Comparison of ENCODE assay signal across 12 cellular contexts in genomic region chr18:51149605-51150429, GRCh38. TPM values are rescaled to one million over a fixed set of nuclear protein-coding genes. Genes with fewer than 3 reads are reported as not detected.
DNase-seq lines count a peak whose midpoint lies in the region; ATAC-seq, FAIRE-seq and TF ChIP-seq lines count a peak whose summit lies in the region.
"Had no signal": no experiment of that assay in that cellular context is flagged by ENCODE, and none has a peak within 500 bp of the region (broad histone marks: within the 10 kb centered on the region; RNA-seq: fewer than 3 reads in every experiment).

No MANE protein-coding gene starts in this region.

- ATAC-seq in K562, result peak; percentile 51; the same call in 2 of the 3 replicates
- no peak for ATAC-seq in GM18861 (IDR thresholded peaks at IDR 0.05; ENCODE audit: unreplicated experiment)
- no peak for ATAC-seq in GM19023 (IDR thresholded peaks at IDR 0.05; ENCODE audit: unreplicated experiment)

- TF ChIP-seq EP300 in K562 (IDR thresholded peaks at IDR 0.05; ENCODE audit: low read length), result no peak

- TF ChIP-seq CTCF in K562 (IDR thresholded peaks at IDR 0.05 in 2 of 3, conservative IDR thresholded peaks at IDR 0.05 in 1 of 3; ENCODE audit: insufficient read depth in 2 of 3, low read depth in 1 of 3, low read length in 3 of 3), result no peak

- peak; percentile 44 for DNase-seq in EL
- peak; percentile 54 for DNase-seq in LHCN-M2 (ENCODE audit: low read depth)
- no peak for DNase-seq in K562 (ENCODE audit: extremely low read depth in 1 of 4, low spot score in 3 of 4)
- DNase-seq in non-pigmented ciliary epithelial cell (ENCODE audit: low read depth), result peak; percentile 50
- DNase-seq in cortex of kidney (lab: John Stamatoyannopoulos, UW), result no peak
- no peak for DNase-seq in DMS 273 (lab: John Stamatoyannopoulos, UW; ENCODE audit: unreplicated experiment)
- DNase-seq: NCI-H524 had no signal

- no peak for TF ChIP-seq RAD21 in K562 (CRISPR knock-in tag; conservative IDR thresholded peaks at IDR 0.05 in 1 of 2, IDR thresholded peaks at IDR 0.05 in 1 of 2)

- WGBS in K562 (ENCODE audit: insufficient coverage, low coverage, missing lambda C conversion rate), result 19% methylated on average over 9 of the region's 9 CpGs

- no peak overlapping the region for H3K4me2 ChIP-seq in K562 (ENCODE audit: insufficient read depth, low read length)

- FAIRE-seq in K562 (lab: Jason Lieb, UNC), result no peak
- FAIRE-seq: GM12891, H1 had no signal

- no peaks in the 10 kb centered on the region for H3K9me1 ChIP-seq in K562 (ENCODE audit: control insufficient read depth, insufficient read depth, low read length)

- H3K9me3 ChIP-seq in K562 (replicated peaks; ENCODE audit: control insufficient read depth, insufficient read depth, low read depth, low read length), result no peaks in the 10 kb centered on the region
- H3K9me3 ChIP-seq: right atrium auricular region had no signal

- H3K27me3 ChIP-seq in K562 (ENCODE audit: control insufficient read depth in 2 of 2, insufficient read depth in 2 of 2, low read length in 2 of 2), result peaks cover 0 to 33% of the 10 kb centered on the region in 2 experiments; a peak in 4 of 5 replicates
- H3K27me3 ChIP-seq: right atrium auricular region had no signal

- H3K79me2 ChIP-seq in K562 (ENCODE audit: control insufficient read depth, insufficient read depth, low read length), result no peaks in the 10 kb centered on the region

- no peak overlapping the region for H2AFZ ChIP-seq in K562 (ENCODE audit: low read depth, low read length)

- no peak overlapping the region for H3K9ac ChIP-seq in K562 (ENCODE audit: insufficient read depth in 1 of 2, low read depth in 2 of 2, low read length in 2 of 2)

- intact Hi-C loops in K562 (cut with micrococcal nuclease), result no loop called here

- H3K4me3 ChIP-seq in K562, result no peak overlapping the region
- H3K4me3 ChIP-seq: right atrium auricular region had no signal

- no TSS peak for BruUV-seq in K562 (replicated peaks; lab: Mats Ljungman, UMichigan)

- H3K4me1 ChIP-seq in K562 (replicated peaks in 1 of 2; ENCODE audit: control insufficient read depth in 2 of 2, insufficient read depth in 2 of 2, low read length in 2 of 2), result peaks cover 0 to 3% of the 10 kb centered on the region in 2 experiments; a peak in 2 of 5 replicates
- H3K4me1 ChIP-seq: right atrium auricular region had no signal

- in situ Hi-C loops in K562 (cut with MboI), result no loop called here

- POLR2A ChIA-PET in K562 (lab: Yijun Ruan, JAX), result interaction anchor here (0.6 to 1.5 kb wide), 4 partner anchors 9 to 61 kb away, joined by 3 to 4 read pairs (median 3); no protein-coding TSS in a partner anchor

- no peak for TF ChIP-seq POLR2A in K562 (conservative IDR thresholded peaks at IDR 0.05)

- H3K36me3 ChIP-seq in K562 (ENCODE audit: control insufficient read depth, insufficient read depth, low read length), result no peaks in the 10 kb centered on the region
- H3K36me3 ChIP-seq: right atrium auricular region had no signal

- CTCF ChIA-PET in K562 (lab: Yijun Ruan, JAX; ENCODE audit: low intra/inter-chr PET ratio), result no interaction called here

- H3K27ac ChIP-seq in K562 (ENCODE audit: extremely low read depth, low read depth, low read length), result no peak overlapping the region
- H3K27ac ChIP-seq: right atrium auricular region had no signal

- H4K20me1 ChIP-seq in K562 (replicated peaks; ENCODE audit: control insufficient read depth, insufficient read depth, low read length), result no peaks in the 10 kb centered on the region

TF ChIP-seq in K562, 482 proteins besides CTCF, POLR2A, EP300 and RAD21:
- TF ChIP-seq NR1H2 (CRISPR knock-in tag; IDR thresholded peaks at IDR 0.05), result no peak
- TF ChIP-seq FOSL1 (tag; conservative IDR thresholded peaks at IDR 0.05), result peak; percentile 77
- no peak for TF ChIP-seq EZH2 (IDR thresholded peaks at IDR 0.05; ENCODE audit: borderline replicate concordance, low read depth, low read length)
- TF ChIP-seq ZBTB34 (CRISPR knock-in tag; IDR thresholded peaks at IDR 0.05), result no peak
- TF ChIP-seq JUND (IDR thresholded peaks at IDR 0.05; ENCODE audit: borderline replicate concordance, low read depth, low read length), result peak; percentile 24; the same call in 1 of the 2 replicates
- TF ChIP-seq JUND (tag; IDR thresholded peaks at IDR 0.05; ENCODE audit: borderline replicate concordance, low read depth, low read length), result no peak
- TF ChIP-seq TAL1 (IDR thresholded peaks at IDR 0.05), result no peak
- no peak for TF ChIP-seq CEBPG (CRISPR knock-in tag; IDR thresholded peaks at IDR 0.05)
- TF ChIP-seq CEBPG (tag; conservative IDR thresholded peaks at IDR 0.05 in 1 of 2, IDR thresholded peaks at IDR 0.05 in 1 of 2), result peak in 1 of 2 experiments; percentile 69; a peak in 2 of 4 replicates
- TF ChIP-seq SRSF7 (optimal IDR thresholded peaks at IDR 0.05; ENCODE audit: low read depth, low read length), result no peak
- TF ChIP-seq FOXA1 (IDR thresholded peaks at IDR 0.05; ENCODE audit: borderline replicate concordance), result no peak
- no peak for TF ChIP-seq ZNF311 (CRISPR knock-in tag; IDR thresholded peaks at IDR 0.05)
- 0 out of 2 replicates have a peak, but pooled peaks have one; percentile 34 for TF ChIP-seq ZNF766 (CRISPR knock-in tag; conservative IDR thresholded peaks at IDR 0.05)
- 0 out of 2 replicates have a peak, but pooled peaks have one; percentile 33 for TF ChIP-seq CEBPB (tag; IDR thresholded peaks at IDR 0.05)
- no peak for TF ChIP-seq L3MBTL2 (IDR thresholded peaks at IDR 0.05)
- peak; percentile 52; the same call in 1 of the 2 replicates for TF ChIP-seq ATF3 (IDR thresholded peaks at IDR 0.05)
- no peak for TF ChIP-seq ATF3 (CRISPR knock-in tag; conservative IDR thresholded peaks at IDR 0.05)
- TF ChIP-seq ZNF263 (CRISPR knock-in tag; IDR thresholded peaks at IDR 0.05; ENCODE audit: borderline replicate concordance), result no peak
- no peak for TF ChIP-seq ZEB2 (IDR thresholded peaks at IDR 0.05)

RNA-seq across cellular contexts. Expression of gene MEX3C, which starts 47.7 kb away (rescaled TPM):
- total RNA-seq in LHCN-M2 (2014; rRNA removed), result 36.1 and 37.6 TPM in 2 replicates
- polyA plus RNA-seq in LHCN-M2 (2012), result 13.7 TPM
- 15.1 and 26.8 TPM in 2 replicates for total RNA-seq in K562 (2011; cell fraction: chromatin; rRNA removed; ENCODE audit: low replicate concordance)
- 8.0 and 10.8 TPM in 2 replicates for total RNA-seq in K562 (2011; cell fraction: nucleolus; rRNA removed)
- total RNA-seq in K562 (2011; cell fraction: nucleoplasm; rRNA removed), result 13.1 and 19.8 TPM in 2 replicates
- 7.3 and 8.2 TPM in 2 replicates for total RNA-seq in K562 (2014; rRNA removed)
- total RNA-seq in K562 (2014; rRNA removed; fragmentation: Illumina TruSeq; extraction: Trizol), result 12.3 and 13.3 TPM in 2 replicates
- 9.9 and 10.6 TPM in 2 replicates for total RNA-seq in K562 (2015; rRNA removed; fragmentation: Illumina TruSeq; extraction: Trizol)
- 9.3 and 14.0 TPM in 2 replicates for total RNA-seq in K562 (2021)
- 11.0 and 13.7 TPM in 2 replicates for polyA plus RNA-seq in K562 (2011; rRNA removed)
- 3.5 and 6.1 TPM in 2 replicates for polyA plus RNA-seq in K562 (2011; cell fraction: cytosol; rRNA removed)
- 8.8 and 10.0 TPM in 2 replicates for polyA plus RNA-seq in K562 (2011; cell fraction: nucleus; rRNA removed)
- 6.6 and 10.5 TPM in 2 replicates for polyA plus RNA-seq in K562 (2012)
- 12.3 and 14.2 TPM in 2 replicates for polyA plus RNA-seq in K562 (2014; fragmentation: Illumina TruSeq; extraction: Trizol)
- polyA plus RNA-seq in K562 (2014; fragmentation: Nextera tagmentation; extraction: Ambion mirVana), result 1 to 10 TPM; 2.4 to 2.9 TPM
- polyA plus RNA-seq in K562 (2014; rRNA removed), result 7.2 TPM in 2 replicates
- polyA minus RNA-seq in K562 (2011; rRNA and poly(A)+ RNA removed), result 26.8 and 27.1 TPM in 2 replicates
- 6.0 and 6.8 TPM in 2 replicates for polyA minus RNA-seq in K562 (2011; cell fraction: cytosol; rRNA and poly(A)+ RNA removed)
- 9.6 and 20.1 TPM in 2 replicates for polyA minus RNA-seq in K562 (2011; cell fraction: nucleus; rRNA and poly(A)+ RNA removed)

Comparison
In these comparisons a context has a peak if more than half of its experiments do, and no peak if none do; other contexts are left out.
1. DNase-seq: peak in EL (single experiment), LHCN-M2 (single experiment) and non-pigmented ciliary epithelial cell (single experiment); none in K562 (0 of 4), cortex of kidney (single experiment) and DMS 273 (single experiment).